In genomic region chr16:77037696-77038347, GRCh38 we compare ENCODE assay signal across 15 cellular contexts.
DNase-seq lines count a peak whose midpoint lies in the region; ATAC-seq and TF ChIP-seq lines count a peak whose summit lies in the region.
"Had no signal": no experiment of that assay in that cellular context is flagged by ENCODE, and none has a peak within 500 bp of the region (broad histone marks: within the 10 kb centered on the region; RNA-seq: fewer than 3 reads in every experiment).

No MANE protein-coding gene starts in this region.

- no peaks in the 10 kb centered on the region for H3K4me1 Mint-ChIP-seq in H9
- H3K4me1 Mint-ChIP-seq in CD8-positive, alpha-beta T cell (ENCODE audit: low read depth), result no peaks in the 10 kb centered on the region
- H3K4me1 Mint-ChIP-seq: B cell had no signal

- ATAC-seq in DND-41 (ENCODE audit: insufficient read depth, low read depth) (peak; percentile 44; the same call in 2 of the 3 replicates), gastroesophageal sphincter (no peak), HG02763 (IDR thresholded peaks at IDR 0.05; ENCODE audit: unreplicated experiment) (no peak)
- no peak for ATAC-seq in CD8-positive, alpha-beta T cell

- H3K18ac ChIP-seq in H9 (ENCODE audit: insufficient read length, low read depth, low read length), result no peak overlapping the region

- H3K4me2 ChIP-seq in DND-41 (ENCODE audit: insufficient read depth, low read length) (no peak overlapping the region), H9 (ENCODE audit: insufficient read depth, insufficient read length, low read length) (no peak overlapping the region)

- H3K9me3 Mint-ChIP-seq in H9, result no peaks in the 10 kb centered on the region
- H3K9me3 Mint-ChIP-seq in CD8-positive, alpha-beta T cell, result peaks cover 4% of the 10 kb centered on the region
- H3K9me3 Mint-ChIP-seq: CD4-positive, alpha-beta T cell had no signal

- no peak overlapping the region for H3K4me3 Mint-ChIP-seq in H9
- H3K4me3 Mint-ChIP-seq in CD8-positive, alpha-beta T cell, result no peak overlapping the region
- H3K4me3 Mint-ChIP-seq: B cell; CD4-positive, alpha-beta T cell had no signal

- H2AK5ac ChIP-seq in H9 (ENCODE audit: insufficient read length, low read length), result no peak overlapping the region

- no peak overlapping the region for H3K14ac ChIP-seq in H9 (ENCODE audit: insufficient read depth, low read length)

- H3K27ac ChIP-seq in DND-41 (ENCODE audit: low read length) (no peak overlapping the region), H9 (ENCODE audit: insufficient read length, low read depth, low read length) (no peak overlapping the region), gastroesophageal sphincter (no peak overlapping the region)
- H3K27ac ChIP-seq in CD8-positive, alpha-beta T cell (ENCODE audit: low read depth, low read length), result no peak overlapping the region
- H3K27ac ChIP-seq: GM23248 had no signal

- intact Hi-C loops in CD8-positive, alpha-beta T cell (cut with DNase I, micrococcal nuclease), result no loop called here

- TF ChIP-seq EP300 in gastroesophageal sphincter (IDR thresholded peaks at IDR 0.05), result no peak

- no CpG with 5 or more reads among the region's 2 CpGs for WGBS in H9 (ENCODE audit: extremely low coverage, insufficient read length, low lambda C conversion rate)
- 50% methylated on average over 1 of the region's 2 CpGs; no CpG with 5 or more reads in 1 of the 2 donors for WGBS in gastroesophageal sphincter (ENCODE audit: low coverage in 1 of 2), 2 donors

- POLR2A ChIA-PET in CD8-positive, alpha-beta T cell (lab: Charles Lee), result no interaction called here

- H3K23ac ChIP-seq in H9 (ENCODE audit: insufficient read length, low read depth, low read length), result no peak overlapping the region

- H3K27me3 ChIP-seq in DND-41 (ENCODE audit: insufficient read depth, low read length, poor library complexity) (no peaks in the 10 kb centered on the region), H9 (ENCODE audit: insufficient read depth, low read length) (no peaks in the 10 kb centered on the region), gastroesophageal sphincter (no peaks in the 10 kb centered on the region)
- H3K27me3 ChIP-seq in CD8-positive, alpha-beta T cell (ENCODE audit: insufficient read depth, low read length), result no peaks in the 10 kb centered on the region

- H2AFZ ChIP-seq in DND-41 (ENCODE audit: low read depth, low read length) (no peak overlapping the region), H9 (ENCODE audit: low read length) (no peak overlapping the region)
- H2AFZ ChIP-seq: GM23248 had no signal

- H3K9me3 ChIP-seq in DND-41 (ENCODE audit: insufficient read depth, low read length, severe bottlenecking) (no peaks in the 10 kb centered on the region), H9 (ENCODE audit: control insufficient read depth, low read depth, low read length) (no peaks in the 10 kb centered on the region), gastroesophageal sphincter (no peaks in the 10 kb centered on the region)
- H3K9me3 ChIP-seq in CD8-positive, alpha-beta T cell (ENCODE audit: low read length), result no peaks in the 10 kb centered on the region

- H3K56ac ChIP-seq in H9 (ENCODE audit: insufficient read length, low read depth, low read length), result no peak overlapping the region

- no peak overlapping the region for H3K4ac ChIP-seq in H9 (ENCODE audit: low read depth, low read length)

- H3T11ph ChIP-seq in H9 (ENCODE audit: low read length), result no peak overlapping the region

- H4K8ac ChIP-seq in H9 (replicated peaks; ENCODE audit: insufficient read length, low read depth, low read length), result no peak overlapping the region

- H2BK12ac ChIP-seq in H9 (ENCODE audit: insufficient read length, low read depth, low read length), result no peak overlapping the region

- H3K4me1 ChIP-seq in DND-41 (ENCODE audit: insufficient read depth, low read length) (no peaks in the 10 kb centered on the region), H9 (ENCODE audit: insufficient read depth, low read length) (no peaks in the 10 kb centered on the region), gastroesophageal sphincter (no peaks in the 10 kb centered on the region)
- H3K4me1 ChIP-seq in CD8-positive, alpha-beta T cell (ENCODE audit: insufficient read depth, low read length), result no peaks in the 10 kb centered on the region

- H3K9ac ChIP-seq in DND-41 (ENCODE audit: low read depth, low read length) (no peak overlapping the region), H9 (ENCODE audit: extremely low read depth, insufficient read length, low read length) (no peak overlapping the region)
- H3K9ac ChIP-seq: GM23248 had no signal

- H3K23me2 ChIP-seq in H9 (ENCODE audit: insufficient read length, low read depth, low read length, poor library complexity, severe bottlenecking), result no peaks in the 10 kb centered on the region

- H3K36me3 ChIP-seq in DND-41 (ENCODE audit: insufficient read depth, low read length) (no peaks in the 10 kb centered on the region), gastroesophageal sphincter (no peaks in the 10 kb centered on the region)
- no peaks in the 10 kb centered on the region for H3K36me3 ChIP-seq in CD8-positive, alpha-beta T cell (ENCODE audit: insufficient read depth, low read length)

- no peak overlapping the region for H2BK5ac ChIP-seq in H9 (ENCODE audit: insufficient read length, low read length)

- no peaks in the 10 kb centered on the region for H3K79me2 ChIP-seq in DND-41 (ENCODE audit: insufficient read depth, low read length)
- no peaks in the 10 kb centered on the region for H3K79me2 ChIP-seq in H9 (ENCODE audit: insufficient read depth, low read length)

- no peak overlapping the region for H2BK15ac ChIP-seq in H9 (ENCODE audit: low read depth, low read length)

- H2BK120ac ChIP-seq in H9 (ENCODE audit: low read depth, low read length, poor library complexity, severe bottlenecking), result no peak overlapping the region

- TF ChIP-seq POLR2A in gastroesophageal sphincter (IDR thresholded peaks at IDR 0.05), result no peak

- H2BK20ac ChIP-seq in H9 (ENCODE audit: low read depth, low read length, poor library complexity, severe bottlenecking), result no peak overlapping the region

- no peak overlapping the region for H4K91ac ChIP-seq in H9 (ENCODE audit: insufficient read length, low read depth, low read length)

- H3K79me1 ChIP-seq in H9 (ENCODE audit: insufficient read depth, low read depth, low read length, poor library complexity, severe bottlenecking), result no peaks in the 10 kb centered on the region

- H3K27ac Mint-ChIP-seq in H9, result peak overlapping the region in 1 of 3 experiments; percentile 45; a peak in 1 of 7 replicates
- H3K27ac Mint-ChIP-seq in CD8-positive, alpha-beta T cell, result no peak overlapping the region
- H3K27ac Mint-ChIP-seq: B cell; CD4-positive, alpha-beta T cell had no signal

- no peaks in the 10 kb centered on the region for H3K36me3 Mint-ChIP-seq in H9 (ENCODE audit: insufficient read depth in 1 of 3, low read depth in 3 of 3)
- H3K36me3 Mint-ChIP-seq in CD8-positive, alpha-beta T cell, result no peaks in the 10 kb centered on the region

- H4K20me1 ChIP-seq in DND-41 (ENCODE audit: insufficient read depth, low read length), result no peaks in the 10 kb centered on the region
- H4K20me1 ChIP-seq in H9 (ENCODE audit: control insufficient read depth, insufficient read depth, insufficient read length), result no peaks in the 10 kb centered on the region

- TF ChIP-seq CTCF in DND-41 (IDR thresholded peaks at IDR 0.05; ENCODE audit: borderline replicate concordance, extremely low read depth, low read length, poor library complexity, severe bottlenecking) (no peak), H9 (conservative IDR thresholded peaks at IDR 0.05) (no peak), epithelial cell of esophagus (IDR thresholded peaks at IDR 0.05; ENCODE audit: insufficient read depth, low read depth, low read length, missing control alignments) (no peak), gastroesophageal sphincter (IDR thresholded peaks at IDR 0.05) (no peak)
- no peak for TF ChIP-seq CTCF in CD8-positive, alpha-beta T cell (IDR thresholded peaks at IDR 0.05)

- CTCF ChIA-PET in CD8-positive, alpha-beta T cell (lab: Charles Lee), result no interaction called here

- DNase-seq in DND-41 (peak; percentile 4), H9 (peak; percentile 27), NOMO-1 (lab: John Stamatoyannopoulos, UW; ENCODE audit: unreplicated experiment in 2 of 2) (peak; percentile 6 to 36), epithelial cell of esophagus (ENCODE audit: low read depth) (peak; percentile 55)
- no peak for DNase-seq in CD8-positive, alpha-beta T cell
- DNase-seq: C1 segment of cervical spinal cord; CD4-positive, alpha-beta T cell; DMS79; EL; GM23248; H7; IMR-90 had no signal

- no peak overlapping the region for H4K5ac ChIP-seq in H9 (ENCODE audit: insufficient read length, low read depth, low read length)

- no peaks in the 10 kb centered on the region for H3K27me3 Mint-ChIP-seq in H9 (ENCODE audit: low read depth)
- peaks cover 2% of the 10 kb centered on the region for H3K27me3 Mint-ChIP-seq in CD8-positive, alpha-beta T cell (ENCODE audit: low read depth)
- H3K27me3 Mint-ChIP-seq: B cell; CD4-positive, alpha-beta T cell had no signal

- no peak overlapping the region for H3K4me3 ChIP-seq in DND-41 (ENCODE audit: low read depth in 1 of 2, low read length in 2 of 2)
- no peak overlapping the region for H3K4me3 ChIP-seq in epithelial cell of esophagus (ENCODE audit: low read length)
- H3K4me3 ChIP-seq in gastroesophageal sphincter, result no peak overlapping the region
- no peak overlapping the region for H3K4me3 ChIP-seq in CD8-positive, alpha-beta T cell (ENCODE audit: low read depth, low read length)
- H3K4me3 ChIP-seq: GM23248 had no signal

Comparison
In these comparisons a context has a peak if more than half of its experiments do, and no peak if none do; other contexts are left out.
1. DNase-seq: peak in DND-41 (single experiment), H9 (single experiment), NOMO-1 (2 of 2) and epithelial cell of esophagus (single experiment); none in CD8-positive, alpha-beta T cell (0 of 7).